ENCODE assay signal across 8 cellular contexts in the genomic region with DNA sequence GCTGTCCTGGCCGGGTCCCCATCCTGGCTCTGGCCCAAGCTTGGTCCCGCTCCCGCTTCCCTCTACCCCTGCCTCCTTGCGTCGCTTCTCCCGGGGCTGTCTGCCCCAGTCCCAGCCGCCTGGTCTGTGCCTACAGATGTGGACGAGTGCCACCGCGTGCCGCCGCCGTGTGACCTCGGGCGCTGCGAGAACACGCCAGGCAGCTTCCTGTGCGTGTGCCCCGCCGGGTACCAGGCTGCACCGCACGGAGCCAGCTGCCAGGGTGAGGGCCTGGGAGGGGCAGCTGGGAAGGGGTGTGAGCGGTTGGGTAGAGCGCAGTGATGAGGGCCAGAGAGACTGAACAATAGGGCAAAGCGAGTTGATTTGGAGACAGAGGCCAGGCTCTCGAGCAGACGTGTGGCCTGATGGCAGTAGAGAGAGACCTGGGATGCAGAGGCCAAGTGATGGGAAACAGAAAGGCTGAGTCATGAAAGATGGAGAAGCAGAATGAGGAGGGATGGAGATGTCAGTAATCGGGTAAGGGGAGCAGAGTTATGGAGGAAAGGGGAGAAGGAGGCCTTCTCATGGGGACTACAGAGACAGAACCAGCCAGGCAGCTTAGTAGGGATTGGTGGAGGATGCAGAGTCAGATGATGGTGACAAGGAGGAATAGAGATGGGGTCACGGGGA. TPM values are rescaled to one million over a fixed set of nuclear protein-coding genes. Genes with fewer than 3 reads are reported as not detected.
DNase-seq lines count a peak whose midpoint lies in the region; ATAC-seq, FAIRE-seq and TF ChIP-seq lines count a peak whose summit lies in the region.

No MANE protein-coding gene starts in this region.

- H3K27ac ChIP-seq in OCI-LY1 (ENCODE audit: low read depth, low read length, poor library complexity, severe bottlenecking) (peak overlapping the region; percentile 89), heart right ventricle (peak overlapping the region; percentile 64 to 92 (median 84))

- no peaks in the 10 kb centered on the region for H3F3A ChIP-seq in OCI-LY1 (ENCODE audit: insufficient read depth, low read length)

- no TSS peak for BruUV-seq in Caco-2 (replicated peaks; lab: Mats Ljungman, UMichigan)

- peak in 7 of 8 donors; percentile 1 to 41 (median 19) for ATAC-seq in heart right ventricle

- intact Hi-C loops in Caco-2 (cut with micrococcal nuclease; ENCODE audit: unreplicated experiment) = no loop called here
- intact Hi-C loops in heart right ventricle (cut with DNase I) = no loop called here

- H2AFZ ChIP-seq in OCI-LY1 (ENCODE audit: low read length) = no peak overlapping the region

- POLR2A ChIA-PET in Caco-2 (lab: Charles Lee) = interaction anchor here (0.6 to 1.2 kb wide), 4 partner anchors 23 to 167 kb away, joined by 3 to 4 read pairs (median 4); a partner anchor contains a TSS

- no peaks in the 10 kb centered on the region for H3K9me2 ChIP-seq in OCI-LY1 (ENCODE audit: low read depth, low read length)

- no peaks in the 10 kb centered on the region for H4K20me1 ChIP-seq in OCI-LY1 (ENCODE audit: insufficient read depth, low read length)

- H3K36me3 ChIP-seq in Caco-2 (ENCODE audit: control insufficient read depth, insufficient read depth, low read length) (no peaks in the 10 kb centered on the region), OCI-LY1 (ENCODE audit: insufficient read depth, low read length) (peaks cover 5% of the 10 kb centered on the region; the same call in 1 of the 2 replicates), heart right ventricle (peaks cover 0 to 23% (median 0%) of the 10 kb centered on the region in 9 donors)

- no peak for TF ChIP-seq CTCF in Caco-2 (IDR thresholded peaks at IDR 0.05; ENCODE audit: insufficient read depth in 1 of 2, low read depth in 1 of 2, low read length in 1 of 2, severe bottlenecking in 1 of 2, unreplicated experiment in 1 of 2)
- TF ChIP-seq CTCF in OCI-LY1 (IDR thresholded peaks at IDR 0.05; ENCODE audit: low read length) = no peak
- TF ChIP-seq CTCF in heart right ventricle (IDR thresholded peaks at IDR 0.05) = no peak

- peaks cover 36% of the 10 kb centered on the region for H3K36me3 Mint-ChIP-seq in Caco-2 (ENCODE audit: insufficient read depth, unreplicated experiment)

- no peak for FAIRE-seq in RCC 7860 (lab: Jason Lieb, UNC)

- in situ Hi-C loops in KBM-7 (cut with MboI; ENCODE audit: low pct_unique_long_range_greater_than_20kb, low sequenced_read_pairs) = no loop called here

- no peaks in the 10 kb centered on the region for H3K27me3 Mint-ChIP-seq in Caco-2 (ENCODE audit: insufficient read depth, unreplicated experiment)

- H3K4me1 Mint-ChIP-seq in Caco-2 (ENCODE audit: low read depth, unreplicated experiment) = peaks cover 43% of the 10 kb centered on the region

- H3K9me3 Mint-ChIP-seq in Caco-2 (ENCODE audit: unreplicated experiment) = no peaks in the 10 kb centered on the region

- WGBS in heart right ventricle, 2 donors = 33 to 34% methylated on average over 29 of the region's 29 CpGs

- H3K4me3 Mint-ChIP-seq in Caco-2 (ENCODE audit: unreplicated experiment) = peak overlapping the region; percentile 77

- no peak overlapping the region for H3K27ac Mint-ChIP-seq in Caco-2 (ENCODE audit: unreplicated experiment)

- H3K79me2 ChIP-seq in OCI-LY1 (ENCODE audit: insufficient read depth, low read length) = no peaks in the 10 kb centered on the region

- H3K27me3 ChIP-seq in Caco-2 (replicated peaks; ENCODE audit: control insufficient read depth, insufficient read depth, low read length) = no peaks in the 10 kb centered on the region
- no peaks in the 10 kb centered on the region for H3K27me3 ChIP-seq in OCI-LY1 (ENCODE audit: insufficient read depth, low read length)
- H3K27me3 ChIP-seq in heart right ventricle = peaks cover 0 to 22% (median 0%) of the 10 kb centered on the region in 7 donors

- peak overlapping the region; percentile 72 for H3K9ac ChIP-seq in OCI-LY1 (ENCODE audit: low read length)

- CTCF ChIA-PET in Caco-2 (lab: Charles Lee) = interaction anchor here (0.6 to 1.3 kb wide), 4 partner anchors 10 to 87 kb away, joined by 4 to 15 read pairs (median 8); a partner anchor contains a TSS

- peak overlapping the region; percentile 89 for H3K4me2 ChIP-seq in OCI-LY1 (ENCODE audit: low read length)

- peaks cover 32% of the 10 kb centered on the region for H3K4me1 ChIP-seq in Caco-2
- H3K4me1 ChIP-seq in OCI-LY1 (ENCODE audit: insufficient read depth, low read length, severe bottlenecking) = peaks cover 45% of the 10 kb centered on the region
- peaks cover 9 to 78% (median 35%) of the 10 kb centered on the region in 9 donors for H3K4me1 ChIP-seq in heart right ventricle

- DNase-seq in Caco-2 = peak in 1 of 2 experiments; percentile 42
- DNase-seq in activated naive CD4-positive, alpha-beta T cell (lab: John Stamatoyannopoulos, UW) = peak in 3 of 4 experiments; percentile 36 to 58 (median 55)
- DNase-seq in heart right ventricle = peak; percentile 68 to 75
- no peak for DNase-seq in skeletal muscle cell (ENCODE audit: low read depth)
- DNase-seq in RCC 7860 (ENCODE audit: low spot score) = no peak
- no peak for DNase-seq in KBM-7
- no peak for DNase-seq in OCI-M2 (lab: John Stamatoyannopoulos, UW; ENCODE audit: unreplicated experiment)

- H3K9me3 ChIP-seq in Caco-2 (no peaks in the 10 kb centered on the region), OCI-LY1 (ENCODE audit: low read length) (no peaks in the 10 kb centered on the region), heart right ventricle (no peaks in the 10 kb centered on the region)

- H3K4me3 ChIP-seq in Caco-2 (ENCODE audit: low read depth, low read length) (no peak overlapping the region), OCI-LY1 (ENCODE audit: low read depth, low read length, poor library complexity, severe bottlenecking) (peak overlapping the region; percentile 65), heart right ventricle (peak overlapping the region in 9 of 10 donors; percentile 30 to 58 (median 50)), skeletal muscle cell (ENCODE audit: low read depth, low read length) (peak overlapping the region; percentile 47)

RNA-seq across cellular contexts. Expression of a gene that starts 9.4 kb away (rescaled TPM):
- 25.5 and 30.8 TPM in 2 replicates for total RNA-seq in Caco-2 (2022)
- total RNA-seq in heart right ventricle = 100 to 1,000 TPM; 139 to 263 (median 244) TPM
- 100 to 1,000 TPM; 114 to 191 TPM for polyA plus RNA-seq in heart right ventricle

RNA-seq across cellular contexts. Expression of a gene that starts 33.9 kb away (rescaled TPM):
- 81.6 and 82.6 TPM in 2 replicates for total RNA-seq in Caco-2 (2022)
- 10 to 100 TPM; 12.0 to 31.5 (median 15.9) TPM for total RNA-seq in heart right ventricle
- 10 to 100 TPM; 42.8 to 43.1 TPM for polyA plus RNA-seq in heart right ventricle

Comparison
In these comparisons a context has a peak if more than half of its experiments do, and no peak if none do; other contexts are left out.
1. DNase-seq: peak in activated naive CD4-positive, alpha-beta T cell (3 of 4) and heart right ventricle (2 of 2); none in skeletal muscle cell (single experiment), RCC 7860 (single experiment), KBM-7 (single experiment) and OCI-M2 (single experiment).